Comparison of ENCODE assay signal across 8 cellular contexts in the genomic region with DNA sequence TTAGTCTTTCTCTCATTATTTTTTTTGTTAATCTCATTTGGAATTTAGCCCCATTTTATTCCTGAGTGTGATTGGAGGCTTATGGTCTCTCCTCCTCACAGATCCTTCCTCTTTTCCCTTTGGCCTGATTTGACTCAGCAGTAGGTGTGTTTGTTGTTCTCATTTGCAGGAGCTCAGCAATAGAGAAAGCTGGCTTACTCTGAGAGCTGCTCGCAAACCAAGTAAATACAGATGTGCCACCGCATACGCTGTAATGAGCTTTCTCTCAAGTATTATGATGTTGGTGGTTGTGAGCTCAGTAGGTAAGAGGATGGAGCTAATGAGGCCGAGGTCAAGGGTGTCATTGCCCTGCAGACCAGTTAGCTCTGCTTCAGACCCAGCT.
A peak's percentile ranks its signal among the peaks of the same experiment; 100 is the strongest.
DNase-seq lines count a peak whose midpoint lies in the region; ATAC-seq and TF ChIP-seq lines count a peak whose summit lies in the region.

No MANE protein-coding gene starts in this region.

- H3K36me3 Mint-ChIP-seq in MCF 10A (ENCODE audit: insufficient read depth, unreplicated experiment) = peaks cover 34% of the 10 kb centered on the region

- H3K4me1 ChIP-seq in mucosa of descending colon (ENCODE audit: low read depth) = peaks cover 11% of the 10 kb centered on the region

- CTCF ChIA-PET in MCF 10A (lab: Yijun Ruan, JAX) = interaction anchor here (0.5 to 0.6 kb wide), 3 partner anchors 155 to 294 kb away, joined by 3 to 4 read pairs (median 3); no protein-coding TSS in a partner anchor

- TF ChIP-seq CTCF in GM12865 (IDR thresholded peaks at IDR 0.05; ENCODE audit: insufficient read depth, low read depth, low read length, missing control alignments) (no peak), mucosa of descending colon (IDR thresholded peaks at IDR 0.05) (no peak), MCF 10A (IDR thresholded peaks at IDR 0.05; ENCODE audit: unreplicated experiment) (no peak)

- no peaks in the 10 kb centered on the region for H3K27me3 Mint-ChIP-seq in MCF 10A (ENCODE audit: insufficient read depth, unreplicated experiment)

- no peaks in the 10 kb centered on the region for H3K9me3 Mint-ChIP-seq in MCF 10A (ENCODE audit: unreplicated experiment)

- DNase-seq in GM12865 (ENCODE audit: low read depth) = peak; percentile 70
- DNase-seq in NCI-H345 (lab: John Stamatoyannopoulos, UW) = peak; percentile 72
- DNase-seq in mucosa of descending colon = no peak
- DNase-seq in stimulated activated naive CD4-positive, alpha-beta T cell (lab: John Stamatoyannopoulos, UW) = no peak
- DNase-seq in mesenteric fat pad (ENCODE audit: low spot score) = no peak
- no peak for DNase-seq in MCF 10A (ENCODE audit: unreplicated experiment)

- H3K36me3 ChIP-seq in mucosa of descending colon (ENCODE audit: low read depth) = no peaks in the 10 kb centered on the region

- H3K4me3 ChIP-seq in GM12865 (ENCODE audit: low read depth, low read length) (no peak overlapping the region), mucosa of descending colon (no peak overlapping the region)

- ATAC-seq in HG02759 (IDR thresholded peaks at IDR 0.05; ENCODE audit: unreplicated experiment) (peak; percentile 64), mucosa of descending colon (peak; percentile 77), GM18502 (IDR thresholded peaks at IDR 0.05; ENCODE audit: poor library complexity, unreplicated experiment) (no peak)

- H3K9me3 ChIP-seq in mucosa of descending colon = no peaks in the 10 kb centered on the region

- no peak overlapping the region for H3K4me3 Mint-ChIP-seq in MCF 10A (ENCODE audit: unreplicated experiment)

- BruUV-seq in MCF 10A (replicated peaks; lab: Mats Ljungman, UMichigan) = no TSS peak

- no peak overlapping the region for H3K27ac Mint-ChIP-seq in MCF 10A (ENCODE audit: low read depth, unreplicated experiment)

- POLR2A ChIA-PET in MCF 10A (lab: Yijun Ruan, JAX) = interaction anchor here (0.7 to 1.3 kb wide), 3 partner anchors 206 to 323 kb away, joined by 3 to 5 read pairs (median 3); no protein-coding TSS in a partner anchor

- H3K4me1 Mint-ChIP-seq in MCF 10A (ENCODE audit: insufficient read depth, unreplicated experiment) = peaks cover 6% of the 10 kb centered on the region

- intact Hi-C loops in mucosa of descending colon (cut with DNase I, micrococcal nuclease) = no loop called here
- intact Hi-C loops in MCF 10A (cut with micrococcal nuclease) = no loop called here

Comparison
In these comparisons a context has a peak if more than half of its experiments do, and no peak if none do; other contexts are left out.
1. DNase-seq: peak in GM12865 (single experiment) and NCI-H345 (single experiment); none in mucosa of descending colon (0 of 3), stimulated activated naive CD4-positive, alpha-beta T cell (0 of 6), mesenteric fat pad (single experiment) and MCF 10A (single experiment).